In genomic region chr10:29652192-29652591, GRCh38 we compare ENCODE assay signal across 24 cellular contexts. TPM values are rescaled to one million over a fixed set of nuclear protein-coding genes. Genes with fewer than 3 reads are reported as not detected.
DNase-seq lines count a peak whose midpoint lies in the region; ATAC-seq and TF ChIP-seq lines count a peak whose summit lies in the region.
"Had no signal": no experiment of that assay in that cellular context is flagged by ENCODE, and none has a peak within 500 bp of the region (broad histone marks: within the 10 kb centered on the region; RNA-seq: fewer than 3 reads in every experiment).

No MANE protein-coding gene starts in this region.

- no peak overlapping the region for H3K27ac ChIP-seq in HEK293 (ENCODE audit: extremely low read depth, low read depth, low read length)
- peak overlapping the region; percentile 39 for H3K27ac ChIP-seq in psoas muscle
- H3K27ac ChIP-seq: A549; BLaER1 treated with 17β-estradiol and CSF1 and Interleukin-3, amounts not matched to agents 10 nM and 100 nM; GM23248 had no signal

- intact Hi-C loops in psoas muscle (cut with DNase I), result no loop called here

- H3K9me3 ChIP-seq in HEK293 (ENCODE audit: control insufficient read depth, insufficient read depth, low read depth, low read length), result no peaks in the 10 kb centered on the region
- H3K9me3 ChIP-seq in psoas muscle, result no peaks in the 10 kb centered on the region
- H3K9me3 ChIP-seq: BE2C had no signal

- no peak for TF ChIP-seq POLR2A in erythroblast (IDR thresholded peaks at IDR 0.05; ENCODE audit: low read length)

- H3K4me3 Mint-ChIP-seq in endothelial cell (ENCODE audit: unreplicated experiment), result peak overlapping the region; percentile 1
- H3K4me3 Mint-ChIP-seq: CD14-positive monocyte; CD4-positive, alpha-beta T cell; CD8-positive, alpha-beta memory T cell; H9; HFFc6 had no signal

- peaks cover 18% of the 10 kb centered on the region for H3K4me1 Mint-ChIP-seq in endothelial cell (ENCODE audit: unreplicated experiment)

- no peak for ATAC-seq in psoas muscle
- ATAC-seq in GM19023 (IDR thresholded peaks at IDR 0.05; ENCODE audit: unreplicated experiment), result no peak
- ATAC-seq: A549, GM12878, HCT116 had no signal

- H3K4me3 ChIP-seq in HEK293 (ENCODE audit: low read depth, low read length) (no peak overlapping the region), psoas muscle (no peak overlapping the region), H7 (ENCODE audit: insufficient read depth, low read depth, low read length) (no peak overlapping the region)
- H3K4me3 ChIP-seq: A549; BLaER1 treated with 17β-estradiol and CSF1 and Interleukin-3, amounts not matched to agents 10 nM and 100 nM; GM12878; GM23248 had no signal

- no peak overlapping the region for H3K27ac Mint-ChIP-seq in endothelial cell (ENCODE audit: unreplicated experiment)
- H3K27ac Mint-ChIP-seq: CD8-positive, alpha-beta memory T cell; HFFc6 had no signal

- H3K27me3 ChIP-seq in psoas muscle (ENCODE audit: insufficient read depth in 3 of 3, low read length in 2 of 3) (no peaks in the 10 kb centered on the region), H7 (ENCODE audit: control insufficient read depth, insufficient read depth, low read length) (no peaks in the 10 kb centered on the region)
- H3K27me3 ChIP-seq: BE2C; BLaER1 treated with 17β-estradiol and CSF1 and Interleukin-3, amounts not matched to agents 10 nM and 100 nM had no signal

- H3K27me3 Mint-ChIP-seq in endothelial cell (ENCODE audit: unreplicated experiment), result peaks cover 4% of the 10 kb centered on the region
- H3K27me3 Mint-ChIP-seq: CD4-positive, alpha-beta T cell had no signal

- H3K9me3 Mint-ChIP-seq in endothelial cell (ENCODE audit: unreplicated experiment), result peaks cover 4% of the 10 kb centered on the region
- H3K9me3 Mint-ChIP-seq: CD4-positive, alpha-beta T cell had no signal

- TF ChIP-seq CTCF in HEK293 (tag by site-specific recombination; IDR thresholded peaks at IDR 0.05) (no peak), endothelial cell (IDR thresholded peaks at IDR 0.05; ENCODE audit: unreplicated experiment) (no peak), psoas muscle (IDR thresholded peaks at IDR 0.05) (no peak)

- peaks cover 21% of the 10 kb centered on the region for H3K4me1 ChIP-seq in HEK293 (ENCODE audit: control insufficient read depth, insufficient read depth, low read length)
- H3K4me1 ChIP-seq in psoas muscle, result peaks cover 34% of the 10 kb centered on the region

- H3K36me3 ChIP-seq in HEK293 (ENCODE audit: control insufficient read depth in 2 of 2, insufficient read depth in 1 of 2, low read length in 2 of 2), result peaks cover 0 to 10% of the 10 kb centered on the region in 2 experiments; a peak in 2 of 3 replicates
- peaks cover 0 to 42% of the 10 kb centered on the region in 2 donors for H3K36me3 ChIP-seq in psoas muscle (ENCODE audit: insufficient read depth in 1 of 2, low read depth in 1 of 2)
- H3K36me3 ChIP-seq in H7 (replicated peaks; ENCODE audit: control insufficient read depth, insufficient read depth, low read length), result no peaks in the 10 kb centered on the region; the same call in 1 of the 2 replicates

- H3K36me3 Mint-ChIP-seq in endothelial cell (ENCODE audit: low read depth, unreplicated experiment), result peaks cover 45% of the 10 kb centered on the region

- POLR2A ChIA-PET in HEK293 (lab: Yijun Ruan, JAX), result no interaction called here

- DNase-seq in endothelial cell (ENCODE audit: low spot score) (no peak), psoas muscle (no peak), H7 (no peak), erythroblast (lab: John Stamatoyannopoulos, UW) (no peak)
- DNase-seq: 8988T; ACHN; AML-193; BE2C; CD4-positive, alpha-beta T cell; CD8-positive, alpha-beta memory T cell; DMS 273 treated with DMSO at 0.1 percent for 48 hours; DMS79; EL; GDM1; GM23248; H9; HFFc6 had no signal

- 95 to 96% (median 96%) methylated on average over 2 of the region's 2 CpGs for WGBS in psoas muscle, 3 donors

- CTCF ChIA-PET in HEK293 (lab: Yijun Ruan, JAX), result interaction anchor here (1.0 kb wide), 1 partner anchor 19 kb away, joined by 5 read pairs; no protein-coding TSS in a partner anchor

TF ChIP-seq in HEK293, 187 proteins besides CTCF, POLR2A, EP300 and RAD21:
- TF ChIP-seq ZNF146 (tag by site-specific recombination; IDR thresholded peaks at IDR 0.05) (peak; percentile 36; the same call in 1 of the 2 replicates), ATF2 (tag by site-specific recombination; IDR thresholded peaks at IDR 0.05; ENCODE audit: low read depth) (no peak)

RNA-seq across cellular contexts. Expression of gene SVIL, which starts 17.4 kb away (rescaled TPM):
- total RNA-seq in endothelial cell (ENCODE audit: unreplicated experiment) (125 TPM), psoas muscle (1,000 to 10,000 TPM in 2 of 4 donors, 100 to 1,000 TPM in 2; 792 to 1,728 (median 949) TPM)
- polyA plus RNA-seq in psoas muscle, result 100 to 1,000 TPM in 2 of 3 donors, 10 to 100 TPM in 1; 70.6 to 536 (median 234) TPM
- 14.5 and 17.2 TPM in 2 replicates for total RNA-seq in H7 (2014; rRNA removed; shearing (Covaris generic))
